In genomic region chr3:142027295-142027694, GRCh38 we compare ENCODE assay signal across 8 cellular contexts.
DNase-seq lines count a peak whose midpoint lies in the region; ATAC-seq and TF ChIP-seq lines count a peak whose summit lies in the region.

No MANE protein-coding gene starts in this region.

- no peak for ATAC-seq in CD8-positive, alpha-beta T cell
- ATAC-seq in central memory CD8-positive, alpha-beta T cell (replicated peaks; ENCODE audit: extremely low read depth, poor library complexity, severe bottlenecking): no peak
- no peak for ATAC-seq in naive thymus-derived CD8-positive, alpha-beta T cell
- ATAC-seq in HG02588 (IDR thresholded peaks at IDR 0.05; ENCODE audit: unreplicated experiment): no peak
- ATAC-seq in HG03095 (IDR thresholded peaks at IDR 0.05; ENCODE audit: unreplicated experiment): no peak

- no peak overlapping the region for H3K27ac ChIP-seq in CD8-positive, alpha-beta T cell (ENCODE audit: low read depth, low read length)

- CTCF ChIA-PET in CD8-positive, alpha-beta T cell (lab: Charles Lee): interaction anchor here (1.9 kb wide), 1 partner anchor 253 kb away, joined by 4 read pairs; no protein-coding TSS in a partner anchor

- H3K9me3 Mint-ChIP-seq in CD8-positive, alpha-beta T cell: no peaks in the 10 kb centered on the region
- H3K9me3 Mint-ChIP-seq in IgD-negative memory B cell: peaks cover 0 to 3% (median 0%) of the 10 kb centered on the region in 3 donors
- no peaks in the 10 kb centered on the region for H3K9me3 Mint-ChIP-seq in central memory CD8-positive, alpha-beta T cell
- no peaks in the 10 kb centered on the region for H3K9me3 Mint-ChIP-seq in naive thymus-derived CD8-positive, alpha-beta T cell

- no peaks in the 10 kb centered on the region for H3K9me3 ChIP-seq in CD8-positive, alpha-beta T cell (ENCODE audit: low read length)

- intact Hi-C loops in CD8-positive, alpha-beta T cell (cut with DNase I, micrococcal nuclease): loop anchor here (5.0 kb wide), 3 partner anchors 125 to 975 kb away; partner anchors contain the start of genes GK5 (in 1 of the 2) and U2SURP (in 1 of the 2)

- H3K4me3 ChIP-seq in CD8-positive, alpha-beta T cell (ENCODE audit: low read depth, low read length): peak overlapping the region; percentile 55

- no peak for DNase-seq in CD8-positive, alpha-beta T cell
- no peak for DNase-seq in central memory CD8-positive, alpha-beta T cell (ENCODE audit: low spot score in 2 of 2)
- no peak for DNase-seq in naive thymus-derived CD8-positive, alpha-beta T cell
- no peak for DNase-seq in stimulated activated naive CD4-positive, alpha-beta T cell treated with Interleukin-2 at 50 U/mL for 16 hours (lab: John Stamatoyannopoulos, UW)
- DNase-seq in midbrain (lab: John Stamatoyannopoulos, UW): no peak

- H3K4me1 Mint-ChIP-seq in CD8-positive, alpha-beta T cell (ENCODE audit: low read depth): peaks cover 17% of the 10 kb centered on the region
- peaks cover 20 to 29% (median 23%) of the 10 kb centered on the region in 3 donors for H3K4me1 Mint-ChIP-seq in IgD-negative memory B cell
- peaks cover 8% of the 10 kb centered on the region for H3K4me1 Mint-ChIP-seq in central memory CD8-positive, alpha-beta T cell
- peaks cover 10 to 35% (median 31%) of the 10 kb centered on the region in 4 donors for H3K4me1 Mint-ChIP-seq in naive thymus-derived CD8-positive, alpha-beta T cell

- no peak for TF ChIP-seq CTCF in CD8-positive, alpha-beta T cell (IDR thresholded peaks at IDR 0.05)

- H3K27ac Mint-ChIP-seq in CD8-positive, alpha-beta T cell: no peak overlapping the region
- H3K27ac Mint-ChIP-seq in IgD-negative memory B cell: no peak overlapping the region
- H3K27ac Mint-ChIP-seq in central memory CD8-positive, alpha-beta T cell (ENCODE audit: low read depth): no peak overlapping the region
- H3K27ac Mint-ChIP-seq in naive thymus-derived CD8-positive, alpha-beta T cell: peak overlapping the region in 9 of 10 donors; percentile 43 to 91 (median 88)

- H3K36me3 Mint-ChIP-seq in CD8-positive, alpha-beta T cell: peaks cover 8% of the 10 kb centered on the region
- H3K36me3 Mint-ChIP-seq in IgD-negative memory B cell: peaks cover 5% of the 10 kb centered on the region
- peaks cover 6% of the 10 kb centered on the region for H3K36me3 Mint-ChIP-seq in central memory CD8-positive, alpha-beta T cell (ENCODE audit: insufficient read depth)
- H3K36me3 Mint-ChIP-seq in naive thymus-derived CD8-positive, alpha-beta T cell: peaks cover 0 to 10% (median 7%) of the 10 kb centered on the region in 3 donors

- peak overlapping the region; percentile 84 for H3K4me3 Mint-ChIP-seq in CD8-positive, alpha-beta T cell
- H3K4me3 Mint-ChIP-seq in IgD-negative memory B cell: peak overlapping the region; percentile 79 to 93 (median 86)
- peak overlapping the region; percentile 80 for H3K4me3 Mint-ChIP-seq in central memory CD8-positive, alpha-beta T cell
- peak overlapping the region; percentile 78 to 100 (median 88) for H3K4me3 Mint-ChIP-seq in naive thymus-derived CD8-positive, alpha-beta T cell

- H3K27me3 Mint-ChIP-seq in CD8-positive, alpha-beta T cell (ENCODE audit: low read depth): no peaks in the 10 kb centered on the region
- H3K27me3 Mint-ChIP-seq in IgD-negative memory B cell: no peaks in the 10 kb centered on the region
- H3K27me3 Mint-ChIP-seq in central memory CD8-positive, alpha-beta T cell: no peaks in the 10 kb centered on the region
- H3K27me3 Mint-ChIP-seq in naive thymus-derived CD8-positive, alpha-beta T cell: no peaks in the 10 kb centered on the region

- peaks cover 6% of the 10 kb centered on the region for H3K4me1 ChIP-seq in CD8-positive, alpha-beta T cell (ENCODE audit: insufficient read depth, low read length)

- POLR2A ChIA-PET in CD8-positive, alpha-beta T cell (lab: Charles Lee): interaction anchor here (0.6 kb wide), 1 partner anchor 159 kb away, joined by 3 read pairs; no protein-coding TSS in a partner anchor
- POLR2A ChIA-PET in naive thymus-derived CD8-positive, alpha-beta T cell (lab: Charles Lee): no interaction called here

- no peaks in the 10 kb centered on the region for H3K27me3 ChIP-seq in CD8-positive, alpha-beta T cell (ENCODE audit: insufficient read depth, low read length)

- no peaks in the 10 kb centered on the region for H3K36me3 ChIP-seq in CD8-positive, alpha-beta T cell (ENCODE audit: insufficient read depth, low read length)

Comparison
In these comparisons a context has a peak if more than half of its experiments do, and no peak if none do; other contexts are left out.
1. H3K27ac Mint-ChIP-seq: peak in naive thymus-derived CD8-positive, alpha-beta T cell (9 of 10); none in CD8-positive, alpha-beta T cell (single experiment), IgD-negative memory B cell (0 of 3) and central memory CD8-positive, alpha-beta T cell (single experiment).
2. Peak in every context shown above with its lines, with median percentiles within 50 percentile points of each other: H3K4me3 Mint-ChIP-seq.